18 cellular contexts compared by ENCODE assay signal in genomic region chr2:35871672-35872071, GRCh38.
DNase-seq lines count a peak whose midpoint lies in the region; ATAC-seq, FAIRE-seq and TF ChIP-seq lines count a peak whose summit lies in the region.
"Had no signal": no experiment of that assay in that cellular context is flagged by ENCODE, and none has a peak within 500 bp of the region (broad histone marks: within the 10 kb centered on the region; RNA-seq: fewer than 3 reads in every experiment).

No MANE protein-coding gene starts in this region.

- TF ChIP-seq RAD21 in A549 (conservative IDR thresholded peaks at IDR 0.05 in 1 of 2, IDR thresholded peaks at IDR 0.05 in 1 of 2), result peak; percentile 34 to 56; a peak in 2 of 5 replicates

- POLR2A ChIA-PET in A549 (lab: Yijun Ruan, JAX), result no interaction called here
- POLR2A ChIA-PET in endothelial cell of umbilical vein (lab: Charles Lee), result no interaction called here
- POLR2A ChIA-PET in naive thymus-derived CD4-positive, alpha-beta T cell (lab: Charles Lee), result no interaction called here

- H3K4me3 ChIP-seq in A549, result no peak overlapping the region
- H3K4me3 ChIP-seq in DND-41 (ENCODE audit: low read depth in 1 of 2, low read length in 2 of 2), result no peak overlapping the region
- H3K4me3 ChIP-seq in endothelial cell of umbilical vein (replicated peaks in 1 of 3; ENCODE audit: insufficient read depth in 1 of 3, low read depth in 1 of 3, low read length in 3 of 3), result no peak overlapping the region
- no peak overlapping the region for H3K4me3 ChIP-seq in testis
- no peak overlapping the region for H3K4me3 ChIP-seq in naive thymus-derived CD4-positive, alpha-beta T cell (ENCODE audit: low read length)

- CTCF ChIA-PET in A549 (lab: Yijun Ruan, JAX), result interaction anchor here (0.9 to 2.3 kb wide), 6 partner anchors 38 to 914 kb away, joined by 3 to 7 read pairs (median 4); no protein-coding TSS in a partner anchor
- CTCF ChIA-PET in endothelial cell of umbilical vein (lab: Charles Lee), result interaction anchor here (1.0 to 2.6 kb wide), 4 partner anchors 10 to 793 kb away, joined by 3 to 14 read pairs (median 4); no protein-coding TSS in a partner anchor
- CTCF ChIA-PET in naive thymus-derived CD4-positive, alpha-beta T cell (lab: Charles Lee), result no interaction called here

- no peaks in the 10 kb centered on the region for H3K9me1 ChIP-seq in endothelial cell of umbilical vein (replicated peaks; ENCODE audit: control insufficient read depth, extremely low read depth, insufficient read depth, low read length)

- no peak for TF ChIP-seq EP300 in A549 (IDR thresholded peaks at IDR 0.05)

- no peaks in the 10 kb centered on the region for H3K4me1 Mint-ChIP-seq in naive thymus-derived CD4-positive, alpha-beta T cell
- H3K4me1 Mint-ChIP-seq: activated CD4-positive, alpha-beta T cell treated with anti-CD3 and anti-CD28 coated beads for 36 hours; stimulated activated naive B cell treated with anti-CD40 and anti-IgM and Interleukin-4, amounts not matched to agents 10 μg/mL and 1 μg/mL and 100 μg/mL, for 72 hours had no signal

- ATAC-seq in A549 (peak; percentile 70 to 77; a peak in 2 of 6 replicates), DND-41 (ENCODE audit: insufficient read depth, low read depth) (no peak)
- ATAC-seq in naive thymus-derived CD4-positive, alpha-beta T cell, result no peak
- ATAC-seq: activated CD4-positive, alpha-beta T cell treated with anti-CD3 and anti-CD28 coated beads for 36 hours; stimulated activated naive B cell treated with anti-CD40 and anti-IgM and Interleukin-4, amounts not matched to agents 10 μg/mL and 1 μg/mL and 100 μg/mL, for 72 hours had no signal

- H3K9me3 Mint-ChIP-seq in naive thymus-derived CD4-positive, alpha-beta T cell, result no peaks in the 10 kb centered on the region
- H3K9me3 Mint-ChIP-seq: activated T-cell treated with anti-CD3 and anti-CD28 coated beads, Interleukin-2, amount 50 U/mL, for 24 hours; stimulated activated naive B cell treated with anti-CD40 and anti-IgM and Interleukin-4, amounts not matched to agents 10 μg/mL and 1 μg/mL and 100 μg/mL, for 72 hours had no signal

- H2AFZ ChIP-seq in DND-41 (ENCODE audit: low read depth, low read length) (no peak overlapping the region), endothelial cell of umbilical vein (ENCODE audit: low read depth, low read length) (no peak overlapping the region)

- H3K4me3 Mint-ChIP-seq in naive thymus-derived CD4-positive, alpha-beta T cell, result no peak overlapping the region
- H3K4me3 Mint-ChIP-seq: activated CD4-positive, alpha-beta T cell treated with anti-CD3 and anti-CD28 coated beads for 36 hours; activated T-cell treated with anti-CD3 and anti-CD28 coated beads, Interleukin-2, amount 50 U/mL, for 24 hours; stimulated activated naive B cell treated with anti-CD40 and anti-IgM and Interleukin-4, amounts not matched to agents 10 μg/mL and 1 μg/mL and 100 μg/mL, for 72 hours had no signal

- no peaks in the 10 kb centered on the region for H4K20me1 ChIP-seq in DND-41 (ENCODE audit: insufficient read depth, low read length)
- H4K20me1 ChIP-seq in endothelial cell of umbilical vein (replicated peaks; ENCODE audit: control insufficient read depth, extremely low read depth, insufficient read depth, low read length), result no peaks in the 10 kb centered on the region

- H3K9ac ChIP-seq in DND-41 (ENCODE audit: low read depth, low read length) (no peak overlapping the region), endothelial cell of umbilical vein (replicated peaks; ENCODE audit: extremely low read depth, insufficient read depth, low read length) (no peak overlapping the region)

- FAIRE-seq in A549 (lab: Jason Lieb, UNC), result peak; percentile 74
- FAIRE-seq in endothelial cell of umbilical vein (lab: Jason Lieb, UNC), result no peak
- FAIRE-seq: frontal cortex had no signal

- H3K27ac ChIP-seq in A549, result no peak overlapping the region
- no peak overlapping the region for H3K27ac ChIP-seq in DND-41 (ENCODE audit: low read length)
- no peak overlapping the region for H3K27ac ChIP-seq in endothelial cell of umbilical vein (ENCODE audit: insufficient read depth, low read depth, low read length)
- no peak overlapping the region for H3K27ac ChIP-seq in testis
- no peak overlapping the region for H3K27ac ChIP-seq in naive thymus-derived CD4-positive, alpha-beta T cell (ENCODE audit: low read depth, low read length)

- H3K79me2 ChIP-seq in DND-41 (ENCODE audit: insufficient read depth, low read length) (no peaks in the 10 kb centered on the region), endothelial cell of umbilical vein (ENCODE audit: control insufficient read depth, insufficient read depth, low read length) (no peaks in the 10 kb centered on the region)

- peak; percentile 19; the same call in 2 of the 3 replicates for TF ChIP-seq CTCF in A549 (IDR thresholded peaks at IDR 0.05)
- peak; percentile 35 for TF ChIP-seq CTCF in DND-41 (IDR thresholded peaks at IDR 0.05; ENCODE audit: borderline replicate concordance, extremely low read depth, low read length, poor library complexity, severe bottlenecking)
- TF ChIP-seq CTCF in endothelial cell of umbilical vein (IDR thresholded peaks at IDR 0.05; ENCODE audit: extremely low read depth in 1 of 2, insufficient read depth in 1 of 2, low read depth in 1 of 2, low read length in 2 of 2), result peak in 1 of 2 donors; percentile 20
- TF ChIP-seq CTCF in testis (IDR thresholded peaks at IDR 0.05), result no peak

- H3K27me3 Mint-ChIP-seq in naive thymus-derived CD4-positive, alpha-beta T cell, result peaks cover 3 to 13% (median 10%) of the 10 kb centered on the region in 5 donors

- H3K36me3 Mint-ChIP-seq in naive thymus-derived CD4-positive, alpha-beta T cell, result no peaks in the 10 kb centered on the region
- H3K36me3 Mint-ChIP-seq: stimulated activated naive B cell treated with anti-CD40 and anti-IgM and Interleukin-4, amounts not matched to agents 10 μg/mL and 1 μg/mL and 100 μg/mL, for 72 hours had no signal

- H3K27ac Mint-ChIP-seq in naive thymus-derived CD4-positive, alpha-beta T cell, result no peak overlapping the region
- H3K27ac Mint-ChIP-seq: activated CD4-positive, alpha-beta T cell treated with anti-CD3 and anti-CD28 coated beads for 36 hours; activated T-cell treated with anti-CD3 and anti-CD28 coated beads, Interleukin-2, amount 50 U/mL, for 24 hours; stimulated activated naive B cell treated with anti-CD40 and anti-IgM and Interleukin-4, amounts not matched to agents 10 μg/mL and 1 μg/mL and 100 μg/mL, for 72 hours had no signal

- no peaks in the 10 kb centered on the region for H3K9me3 ChIP-seq in A549
- no peaks in the 10 kb centered on the region for H3K9me3 ChIP-seq in DND-41 (ENCODE audit: insufficient read depth, low read length, severe bottlenecking)
- no peaks in the 10 kb centered on the region for H3K9me3 ChIP-seq in endothelial cell of umbilical vein (replicated peaks; ENCODE audit: control insufficient read depth, insufficient read depth, low read length)
- H3K9me3 ChIP-seq in testis, result no peaks in the 10 kb centered on the region
- no peaks in the 10 kb centered on the region for H3K9me3 ChIP-seq in naive thymus-derived CD4-positive, alpha-beta T cell (ENCODE audit: control insufficient read depth in 2 of 3, low read length in 3 of 3)

- no peaks in the 10 kb centered on the region for H3K27me3 ChIP-seq in DND-41 (ENCODE audit: insufficient read depth, low read length, poor library complexity)
- H3K27me3 ChIP-seq in endothelial cell of umbilical vein (ENCODE audit: control insufficient read depth in 2 of 2, insufficient read depth in 2 of 2, low read length in 2 of 2), result peaks cover 3 to 4% of the 10 kb centered on the region in 2 experiments
- H3K27me3 ChIP-seq in testis, result no peaks in the 10 kb centered on the region
- H3K27me3 ChIP-seq in naive thymus-derived CD4-positive, alpha-beta T cell (ENCODE audit: control insufficient read depth in 2 of 2, insufficient read depth in 2 of 2, low read length in 2 of 2), result no peaks in the 10 kb centered on the region

- DNase-seq in A549 (ENCODE audit: low read depth in 1 of 2, low spot score in 1 of 2), result peak; percentile 4 to 29
- no peak for DNase-seq in DND-41
- DNase-seq in NCI-H526 treated with DMSO at 0.1 percent for 48 hours (lab: John Stamatoyannopoulos, UW), result peak; percentile 38
- peak; percentile 4 for DNase-seq in endothelial cell of umbilical vein (ENCODE audit: low read depth, low spot score)
- DNase-seq in T1000 (lab: John Stamatoyannopoulos, UW), result no peak
- no peak for DNase-seq in testis
- no peak for DNase-seq in naive thymus-derived CD4-positive, alpha-beta T cell
- DNase-seq in NCI-H2081 (lab: John Stamatoyannopoulos, UW), result no peak
- DNase-seq: activated CD4-positive, alpha-beta T cell treated with anti-CD3 and anti-CD28 coated beads for 36 hours; activated T-cell treated with anti-CD3 and anti-CD28 coated beads, Interleukin-2, amount 50 U/mL, for 24 hours; amniotic stem cell; C1 segment of cervical spinal cord; GF-D8; IMR-90; NCI-H1694; stimulated activated CD4-positive, alpha-beta T cell treated with anti-CD3 and anti-CD28 coated beads, Interleukin-4, amount 100 ng/mL, for 1 hour; stimulated activated naive B cell treated with anti-CD40 and anti-IgM and Interleukin-4, amounts not matched to agents 10 μg/mL and 1 μg/mL and 100 μg/mL, for 72 hours had no signal

- dilution Hi-C loops in endothelial cell of umbilical vein (cut with MboI; ENCODE audit: extremely low pct_ligation_motif_present, low sequenced_read_pairs), result no loop called here

- H3K4me1 ChIP-seq in A549 (no peaks in the 10 kb centered on the region), DND-41 (ENCODE audit: insufficient read depth, low read length) (no peaks in the 10 kb centered on the region), endothelial cell of umbilical vein (ENCODE audit: control insufficient read depth, extremely low read depth, insufficient read depth, low read length) (no peaks in the 10 kb centered on the region), testis (no peaks in the 10 kb centered on the region)
- H3K4me1 ChIP-seq in naive thymus-derived CD4-positive, alpha-beta T cell (ENCODE audit: control insufficient read depth in 2 of 2, insufficient read depth in 2 of 2, low read length in 2 of 2), result no peaks in the 10 kb centered on the region

- BruUV-seq in endothelial cell of umbilical vein (replicated peaks; lab: Mats Ljungman, UMichigan), result no TSS peak

- H3K4me2 ChIP-seq in A549 (no peak overlapping the region), DND-41 (ENCODE audit: insufficient read depth, low read length) (no peak overlapping the region), endothelial cell of umbilical vein (ENCODE audit: insufficient read depth, low read length) (no peak overlapping the region)

- no peaks in the 10 kb centered on the region for H3K36me3 ChIP-seq in DND-41 (ENCODE audit: insufficient read depth, low read length)
- H3K36me3 ChIP-seq in endothelial cell of umbilical vein (ENCODE audit: control insufficient read depth in 2 of 2, extremely low read depth in 1 of 2, insufficient read depth in 2 of 2, low read length in 2 of 2), result no peaks in the 10 kb centered on the region
- no peaks in the 10 kb centered on the region for H3K36me3 ChIP-seq in testis (ENCODE audit: low read depth, missing control alignments)
- H3K36me3 ChIP-seq in naive thymus-derived CD4-positive, alpha-beta T cell (ENCODE audit: control insufficient read depth in 2 of 3, insufficient read depth in 3 of 3, low read length in 3 of 3), result no peaks in the 10 kb centered on the region

- WGBS in A549 (ENCODE audit: missing lambda C conversion rate), result 49% methylated on average over 8 of the region's 8 CpGs
- WGBS in testis, 2 donors, result 57 to 75% methylated on average over 8 of the region's 8 CpGs

- TF ChIP-seq POLR2A in A549 (IDR thresholded peaks at IDR 0.05; ENCODE audit: low read length), result no peak
- no peak for TF ChIP-seq POLR2A in endothelial cell of umbilical vein (IDR thresholded peaks at IDR 0.05; ENCODE audit: low read depth, low read length)
- no peak for TF ChIP-seq POLR2A in testis (IDR thresholded peaks at IDR 0.05)

- intact Hi-C loops in endothelial cell of umbilical vein (cut with micrococcal nuclease), result loop anchor here (5.0 kb wide), 1 partner anchor 451 kb away; no protein-coding TSS in a partner anchor
- intact Hi-C loops in testis (cut with DNase I; ENCODE audit: low total_unique reads), result no loop called here
- intact Hi-C loops in naive thymus-derived CD4-positive, alpha-beta T cell (cut with micrococcal nuclease), result no loop called here

Comparison
In these comparisons a context has a peak if more than half of its experiments do, and no peak if none do; other contexts are left out.
1. ATAC-seq: peak in A549 (2 of 2); none in DND-41 (single experiment) and naive thymus-derived CD4-positive, alpha-beta T cell (single experiment).
2. DNase-seq: peak in A549 (2 of 2), NCI-H526 treated with DMSO at 0.1 percent for 48 hours (single experiment) and endothelial cell of umbilical vein (single experiment); none in DND-41 (single experiment), T1000 (single experiment), testis (single experiment), naive thymus-derived CD4-positive, alpha-beta T cell (0 of 9) and NCI-H2081 (0 of 2).
3. CTCF ChIP-seq: peak in A549 (single experiment) and DND-41 (single experiment); none in testis (0 of 3).